Comparison of ENCODE assay signal across 8 cellular contexts in the genomic region with DNA sequence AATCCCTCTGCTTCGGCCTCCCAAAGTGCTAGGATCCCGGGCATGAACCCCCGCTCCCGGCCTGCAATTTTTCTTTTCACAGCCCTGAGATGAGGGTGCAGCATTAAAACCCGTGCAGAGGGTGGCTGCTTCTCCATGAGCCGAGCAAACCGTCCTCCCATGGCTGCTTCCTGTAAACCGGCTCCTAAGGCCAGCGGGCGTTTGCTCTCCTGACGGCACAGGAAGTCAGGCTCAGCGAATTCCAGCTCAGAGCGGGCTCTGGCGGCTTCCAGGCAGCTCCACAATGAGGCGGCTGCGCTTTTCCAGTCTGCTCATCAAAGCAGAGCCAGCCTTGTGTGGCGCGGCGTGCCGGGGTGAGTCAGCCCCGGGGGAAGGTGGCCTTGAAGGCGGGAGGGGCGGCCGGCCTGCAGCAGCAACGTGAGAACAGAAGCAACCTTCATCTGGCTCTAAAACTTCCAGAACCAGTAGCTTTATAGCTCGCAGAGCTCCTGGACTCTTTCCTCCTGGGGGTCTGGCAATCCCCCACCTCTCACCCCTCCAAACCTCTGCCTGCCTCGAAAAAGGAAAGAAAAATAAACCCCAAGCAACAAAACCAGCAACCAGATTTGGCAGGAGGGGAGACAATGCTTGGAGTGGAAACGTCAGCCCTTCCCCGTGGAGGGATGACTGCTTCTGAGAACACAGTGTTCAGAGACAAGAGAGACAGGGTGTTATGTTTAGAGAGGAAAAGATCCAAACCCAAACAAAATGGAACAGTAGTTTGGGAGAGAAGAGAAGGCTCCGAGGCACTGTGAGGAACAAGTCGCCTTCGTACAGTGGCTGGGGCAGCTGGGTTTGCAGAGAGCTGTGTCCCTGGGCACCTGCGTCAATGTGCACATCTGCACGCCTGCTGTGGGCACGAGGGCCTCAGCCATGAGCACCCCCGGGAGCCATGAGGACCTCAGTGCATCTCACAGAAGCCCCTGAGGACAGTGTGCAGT.
A peak's percentile ranks its signal among the peaks of the same experiment; 100 is the strongest.
DNase-seq lines count a peak whose midpoint lies in the region; ATAC-seq and TF ChIP-seq lines count a peak whose summit lies in the region.

No MANE protein-coding gene starts in this region.

- H3K27ac ChIP-seq in coronary artery, result peak overlapping the region; percentile 97 to 98

- peak overlapping the region; percentile 48 for H3K4me3 ChIP-seq in coronary artery

- ATAC-seq in left lobe of liver, result peak; percentile 55
- no peak for ATAC-seq in HG03442 (IDR thresholded peaks at IDR 0.05; ENCODE audit: unreplicated experiment)

- DNase-seq in NCI-H82 (lab: John Stamatoyannopoulos, UW), result peak; percentile 51
- no peak for DNase-seq in NCI-H82 treated with DMSO at 0.1 percent for 48 hours (lab: John Stamatoyannopoulos, UW; ENCODE audit: unreplicated experiment)
- DNase-seq in NCI-H345 (lab: John Stamatoyannopoulos, UW), result peak; percentile 76
- peak; percentile 74 for DNase-seq in activated CD4-positive, alpha-beta T cell treated with anti-CD3 and anti-CD28 coated beads, Interleukin-2, amount 50 U/mL, for 1 hour
- DNase-seq in coronary artery (ENCODE audit: low spot score), result peak; percentile 99
- DNase-seq in left lobe of liver (ENCODE audit: low spot score), result peak; percentile 79
- DNase-seq in stimulated activated CD4-positive, alpha-beta T cell treated with anti-CD3 and anti-CD28 coated beads, Interleukin-1b, Interleukin-23, amount 100 ng/mL, for 4 hours (ENCODE audit: low read depth in 2 of 2), result peak; percentile 62 to 68

- TF ChIP-seq CTCF in coronary artery (IDR thresholded peaks at IDR 0.05), result no peak
